In the genomic region with DNA sequence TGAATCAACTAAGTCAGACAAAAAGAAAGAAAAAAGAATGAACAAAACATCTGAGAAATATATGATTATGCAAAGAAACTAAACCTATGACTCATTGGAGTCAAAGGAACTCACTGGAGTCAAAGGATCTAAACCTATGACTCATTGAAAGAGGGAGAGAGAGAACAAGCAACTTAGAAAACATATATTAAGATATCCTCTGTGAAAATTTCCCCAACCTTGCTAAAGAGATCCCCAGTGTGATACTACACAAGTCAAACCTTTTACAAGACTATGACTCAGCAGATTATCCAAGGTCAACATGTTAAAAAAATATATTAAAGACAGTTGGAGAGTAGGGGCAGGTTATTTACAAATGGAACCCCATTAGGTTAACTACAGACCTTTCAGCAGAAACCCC, we compare ENCODE assay signal across 14 cellular contexts.
DNase-seq lines count a peak whose midpoint lies in the region; ATAC-seq and TF ChIP-seq lines count a peak whose summit lies in the region.
"Had no signal": no experiment of that assay in that cellular context is flagged by ENCODE, and none has a peak within 500 bp of the region (broad histone marks: within the 10 kb centered on the region; RNA-seq: fewer than 3 reads in every experiment).

No MANE protein-coding gene starts in this region.

- in situ Hi-C loops in ACHN (cut with HindIII; ENCODE audit: low pct_ligation_motif_present, low pct_unique_long_range_greater_than_20kb, low sequenced_read_pairs), result no loop called here

- TF ChIP-seq CTCF in PC-3 (conservative IDR thresholded peaks at IDR 0.05; ENCODE audit: low read depth, low read length) (no peak), epithelial cell of esophagus (IDR thresholded peaks at IDR 0.05; ENCODE audit: insufficient read depth, low read depth, low read length, missing control alignments) (no peak), WTC11 (IDR thresholded peaks at IDR 0.05) (no peak)

- peaks cover 4% of the 10 kb centered on the region for H3F3A ChIP-seq in PC-3 (ENCODE audit: low read length, unreplicated experiment)

- H3K9me3 Mint-ChIP-seq in WTC11, result peaks cover 60% of the 10 kb centered on the region

- no peaks in the 10 kb centered on the region for H3K36me3 ChIP-seq in PC-3 (ENCODE audit: low read depth, low read length)
- H3K36me3 ChIP-seq: left lung had no signal

- no TSS peak for BruUV-seq in PC-3 (replicated peaks; lab: Mats Ljungman, UMichigan)

- H3K4me2 ChIP-seq in PC-3 (ENCODE audit: low read length), result peak overlapping the region; percentile 7; the same call in 1 of the 2 replicates

- no peaks in the 10 kb centered on the region for H3K27me3 Mint-ChIP-seq in WTC11 (ENCODE audit: low read depth)

- H3K9me2 ChIP-seq in PC-3 (replicated peaks; ENCODE audit: low read length), result no peaks in the 10 kb centered on the region

- peaks cover 18% of the 10 kb centered on the region for H3K9me3 ChIP-seq in PC-3 (ENCODE audit: low read length)
- H3K9me3 ChIP-seq: testis had no signal

- ATAC-seq in PC-3 (peak; percentile 100), WTC11 (no peak)
- ATAC-seq: left lung had no signal

- POLR2A ChIA-PET in PC-3 (lab: Charles Lee; ENCODE audit: unreplicated experiment) (no interaction called here), WTC11 (lab: Charles Lee) (no interaction called here)

- intact Hi-C loops in PC-3 (cut with micrococcal nuclease), result loop anchor here (2.0 kb wide), 1 partner anchor 46 kb away; no protein-coding TSS in a partner anchor

- no peak overlapping the region for H3K9ac ChIP-seq in PC-3 (ENCODE audit: low read length)

- no peaks in the 10 kb centered on the region for H3K27me3 ChIP-seq in PC-3 (ENCODE audit: low read length)
- H3K27me3 ChIP-seq: left lung, testis had no signal

- no peak overlapping the region for H2AFZ ChIP-seq in PC-3 (ENCODE audit: low read length)

- H3K4me3 ChIP-seq in PC-3 (ENCODE audit: low read length) (no peak overlapping the region), epithelial cell of esophagus (ENCODE audit: low read length) (no peak overlapping the region)
- H3K4me3 ChIP-seq: left lung, testis had no signal

- H3K27ac Mint-ChIP-seq in WTC11, result no peak overlapping the region

- H3K36me3 Mint-ChIP-seq in WTC11, result peaks cover 31% of the 10 kb centered on the region

- no peaks in the 10 kb centered on the region for H4K20me1 ChIP-seq in PC-3 (ENCODE audit: low read length)

- no peak overlapping the region for H3K4me3 Mint-ChIP-seq in WTC11

- peak overlapping the region; percentile 61 for H3K27ac ChIP-seq in PC-3 (ENCODE audit: low read length)
- H3K27ac ChIP-seq: left lung, testis had no signal

- DNase-seq in ACHN (peak; percentile 8), H4 (ENCODE audit: low spot score) (peak; percentile 79), PC-3 (peak; percentile 81), epithelial cell of esophagus (ENCODE audit: low read depth) (peak; percentile 37), CD1c-positive myeloid dendritic cell (ENCODE audit: extremely low spot score) (no peak), WTC11 (ENCODE audit: low spot score) (no peak)
- no peak for DNase-seq in activated naive CD4-positive, alpha-beta T cell treated with anti-CD3 and anti-CD28 coated beads, Interleukin-2, amount 50 U/mL, for 16 hours
- no peak for DNase-seq in stimulated activated CD8-positive, alpha-beta memory T cell treated with anti-CD3 and anti-CD28 coated beads, Interleukin-4, amount 100 ng/mL, for 48 hours
- DNase-seq: activated CD4-positive, CD25-positive, alpha-beta regulatory T cell; activated CD8-positive, alpha-beta memory T cell treated with anti-CD3 and anti-CD28 coated beads, Interleukin-2, amount 50 U/mL, for 48 hours; C1 segment of cervical spinal cord; left lung; NCI-H2081; testis had no signal

- CTCF ChIA-PET in PC-3 (lab: Charles Lee) (interaction anchor here (0.6 to 0.7 kb wide), 2 partner anchors 568 to 1417 kb away, joined by 3 read pairs; no protein-coding TSS in a partner anchor), WTC11 (lab: Charles Lee) (no interaction called here)

- no peaks in the 10 kb centered on the region for H3K79me2 ChIP-seq in PC-3 (ENCODE audit: low read length)

- peaks cover 14% of the 10 kb centered on the region for H3K4me1 ChIP-seq in PC-3 (ENCODE audit: insufficient read depth, low read length)
- H3K4me1 ChIP-seq: left lung, testis had no signal

- no peaks in the 10 kb centered on the region for H3K4me1 Mint-ChIP-seq in WTC11

TF ChIP-seq in WTC11, 78 proteins besides CTCF, POLR2A, EP300 and RAD21 (continues in another document):
- TF ChIP-seq SMAD4 (CRISPR knock-in tag; IDR thresholded peaks at IDR 0.05), result no peak
- no peak for TF ChIP-seq ZNF512 (CRISPR knock-in tag; IDR thresholded peaks at IDR 0.05; ENCODE audit: borderline replicate concordance)
- no peak for TF ChIP-seq SP1 (CRISPR knock-in tag; conservative IDR thresholded peaks at IDR 0.05)
- TF ChIP-seq, protein P1, sequence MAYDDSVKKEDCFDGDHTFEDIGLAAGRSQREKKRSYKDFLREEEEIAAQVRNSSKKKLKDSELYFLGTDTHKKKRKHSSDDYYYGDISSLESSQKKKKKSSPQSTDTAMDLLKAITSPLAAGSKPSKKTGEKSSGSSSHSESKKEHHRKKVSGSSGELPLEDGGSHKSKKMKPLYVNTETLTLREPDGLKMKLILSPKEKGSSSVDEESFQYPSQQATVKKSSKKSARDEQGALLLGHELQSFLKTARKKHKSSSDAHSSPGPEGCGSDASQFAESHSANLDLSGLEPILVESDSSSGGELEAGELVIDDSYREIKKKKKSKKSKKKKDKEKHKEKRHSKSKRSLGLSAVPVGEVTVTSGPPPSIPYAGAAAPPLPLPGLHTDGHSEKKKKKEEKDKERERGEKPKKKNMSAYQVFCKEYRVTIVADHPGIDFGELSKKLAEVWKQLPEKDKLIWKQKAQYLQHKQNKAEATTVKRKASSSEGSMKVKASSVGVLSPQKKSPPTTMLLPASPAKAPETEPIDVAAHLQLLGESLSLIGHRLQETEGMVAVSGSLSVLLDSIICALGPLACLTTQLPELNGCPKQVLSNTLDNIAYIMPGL (CRISPR knock-in tag; IDR thresholded peaks at IDR 0.05), result no peak
- TF ChIP-seq, protein P2, sequence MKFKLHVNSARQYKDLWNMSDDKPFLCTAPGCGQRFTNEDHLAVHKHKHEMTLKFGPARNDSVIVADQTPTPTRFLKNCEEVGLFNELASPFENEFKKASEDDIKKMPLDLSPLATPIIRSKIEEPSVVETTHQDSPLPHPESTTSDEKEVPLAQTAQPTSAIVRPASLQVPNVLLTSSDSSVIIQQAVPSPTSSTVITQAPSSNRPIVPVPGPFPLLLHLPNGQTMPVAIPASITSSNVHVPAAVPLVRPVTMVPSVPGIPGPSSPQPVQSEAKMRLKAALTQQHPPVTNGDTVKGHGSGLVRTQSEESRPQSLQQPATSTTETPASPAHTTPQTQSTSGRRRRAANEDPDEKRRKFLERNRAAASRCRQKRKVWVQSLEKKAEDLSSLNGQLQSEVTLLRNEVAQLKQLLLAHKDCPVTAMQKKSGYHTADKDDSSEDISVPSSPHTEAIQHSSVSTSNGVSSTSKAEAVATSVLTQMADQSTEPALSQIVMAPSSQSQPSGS (CRISPR knock-in tag; IDR thresholded peaks at IDR 0.05; ENCODE audit: borderline replicate concordance, low read depth), result no peak
- no peak for TF ChIP-seq PRRX2 (CRISPR knock-in tag; IDR thresholded peaks at IDR 0.05)
- TF ChIP-seq ATF6 (CRISPR knock-in tag; IDR thresholded peaks at IDR 0.05), result no peak
- no peak for TF ChIP-seq ELF4 (CRISPR knock-in tag; IDR thresholded peaks at IDR 0.05; ENCODE audit: low read depth)
- no peak for TF ChIP-seq E2F4 (CRISPR knock-in tag; IDR thresholded peaks at IDR 0.05; ENCODE audit: borderline replicate concordance, low read depth)
- no peak for TF ChIP-seq ZNF219 (CRISPR knock-in tag; IDR thresholded peaks at IDR 0.05; ENCODE audit: borderline replicate concordance)

Comparison
In these comparisons a context has a peak if more than half of its experiments do, and no peak if none do; other contexts are left out.
1. DNase-seq: peak in ACHN (single experiment), H4 (single experiment), PC-3 (single experiment) and epithelial cell of esophagus (single experiment); none in CD1c-positive myeloid dendritic cell (single experiment), activated naive CD4-positive, alpha-beta T cell treated with anti-CD3 and anti-CD28 coated beads, Interleukin-2, amount 50 U/mL, for 16 hours (single experiment), stimulated activated CD8-positive, alpha-beta memory T cell treated with anti-CD3 and anti-CD28 coated beads, Interleukin-4, amount 100 ng/mL, for 48 hours (single experiment) and WTC11 (single experiment).